In the genomic region with DNA sequence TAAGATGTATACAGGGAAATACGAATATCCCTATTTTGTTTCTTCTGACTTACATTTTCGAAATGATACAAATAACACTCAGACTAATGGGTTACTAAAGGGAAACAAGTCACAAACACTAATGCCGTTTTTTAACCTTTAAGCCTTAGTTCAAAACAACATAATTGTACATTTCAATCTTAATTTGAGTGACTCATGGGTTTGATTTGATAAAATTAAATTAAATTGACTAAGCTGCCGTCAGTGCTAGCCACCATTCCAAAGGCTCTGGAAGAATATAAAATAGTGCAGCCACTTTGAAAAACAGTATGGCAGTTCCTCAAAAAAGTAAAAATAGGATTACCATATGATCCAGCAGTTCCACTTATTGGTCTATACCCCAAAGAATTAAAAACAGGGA, we compare ENCODE assay signal across 33 cellular contexts.
"Had no signal": no experiment of that assay in that cellular context is flagged by ENCODE, and none has a peak within 500 bp of the region (broad histone marks: within the 10 kb centered on the region; RNA-seq: fewer than 3 reads in every experiment).

No MANE protein-coding gene starts in this region.

- H3K4me3 ChIP-seq: MG63 had no signal

- H3K36me3 ChIP-seq: MG63 had no signal

- H3K27ac ChIP-seq: KMS-11 had no signal

- H3K9me3 ChIP-seq: MG63 had no signal

- H3K27me3 ChIP-seq: MG63 had no signal

- H3K9ac ChIP-seq: KMS-11 had no signal

- H3K4me2 ChIP-seq: KMS-11 had no signal

- DNase-seq: Karpas-422, Kasumi-1, KG1, MG63, MM.1S, NCI-H1048, NCI-H1092, NCI-H1092 treated with DMSO at 0.1 percent for 48 hours, NCI-H1105, NCI-H1105 treated with DMSO at 0.1 percent for 48 hours, NCI-H1417, NCI-H1417 treated with DMSO at 0.1 percent for 48 hours, NCI-H1436, NCI-H1436 treated with DMSO at 0.1 percent for 48 hours, NCI-H146, NCI-H1694, NCI-H1694 treated with DMSO at 0.1 percent for 48 hours, NCI-H187, NCI-H187 treated with DMSO at 0.1 percent for 48 hours, NCI-H1930, NCI-H2029, NCI-H2029 treated with DMSO at 0.1 percent for 48 hours, NCI-H2081, NCI-H2081 treated with DMSO at 0.1 percent for 48 hours, NCI-H2107, NCI-H2227 treated with DMSO at 0.1 percent for 48 hours, NCI-H226, NCI-H345, NCI-H446, NCI-H446 treated with DMSO at 0.1 percent for 48 hours, NCI-H510A, NCI-H510A treated with DMSO at 0.1 percent for 48 hours had no signal
